In genomic region chr6:22251331-22251730, GRCh38 we compare ENCODE assay signal across 12 cellular contexts. TPM values are rescaled to one million over a fixed set of nuclear protein-coding genes. Genes with fewer than 3 reads are reported as not detected.
DNase-seq lines count a peak whose midpoint lies in the region; TF ChIP-seq lines count a peak whose summit lies in the region.
"Had no signal": no experiment of that assay in that cellular context is flagged by ENCODE, and none has a peak within 500 bp of the region (broad histone marks: within the 10 kb centered on the region; RNA-seq: fewer than 3 reads in every experiment).

No MANE protein-coding gene starts in this region.

- in situ Hi-C loops in astrocyte of the cerebellum (cut with HindIII; ENCODE audit: low sequenced_read_pairs) = no loop called here

- no peak for TF ChIP-seq CTCF in astrocyte of the cerebellum (IDR thresholded peaks at IDR 0.05; ENCODE audit: low read depth, low read length, missing control alignments)

- DNase-seq in A172 (ENCODE audit: low spot score) (peak; percentile 46), HPDE6-E6E7 (ENCODE audit: extremely low spot score) (peak; percentile 33), astrocyte of the cerebellum (ENCODE audit: low read depth) (peak; percentile 22), hepatic stellate cell (ENCODE audit: low spot score) (peak; percentile 24), NCI-H69 (lab: John Stamatoyannopoulos, UW) (no peak), GDM1 (lab: John Stamatoyannopoulos, UW) (no peak)
- no peak for DNase-seq in stimulated activated CD4-positive, alpha-beta T cell treated with anti-CD3 and anti-CD28 coated beads, Interleukin-4, amount 100 ng/mL, for 24 hours
- no peak for DNase-seq in activated T-cell treated with anti-CD3 and anti-CD28 coated beads, Interleukin-2, amount 50 U/mL, for 1 hour
- DNase-seq: head of caudate nucleus, NCI-H146, T-helper 2 cell, thyroid gland had no signal

- H3K4me3 ChIP-seq in astrocyte of the cerebellum (ENCODE audit: low read depth, low read length) = no peak overlapping the region
- H3K4me3 ChIP-seq: thyroid gland had no signal

RNA-seq across cellular contexts. Expression of gene PRL, which starts 45.5 kb away (rescaled TPM):
- 0.07 TPM in 1 of 2 replicates, not detected in the other for total RNA-seq in A172 (2014; rRNA removed; shearing (Covaris generic))
- total RNA-seq: thyroid gland had no signal

Comparison
In these comparisons a context has a peak if more than half of its experiments do, and no peak if none do; other contexts are left out.
1. DNase-seq: peak in A172 (single experiment), HPDE6-E6E7 (single experiment), astrocyte of the cerebellum (single experiment) and hepatic stellate cell (single experiment); none in stimulated activated CD4-positive, alpha-beta T cell treated with anti-CD3 and anti-CD28 coated beads, Interleukin-4, amount 100 ng/mL, for 24 hours (single experiment), activated T-cell treated with anti-CD3 and anti-CD28 coated beads, Interleukin-2, amount 50 U/mL, for 1 hour (single experiment), NCI-H69 (single experiment) and GDM1 (single experiment).